In genomic region chr15:40002295-40002694, GRCh38 we compare ENCODE assay signal across 1 cellular context.
TF ChIP-seq lines count a peak whose summit lies in the region.

No MANE protein-coding gene starts in this region.

TF ChIP-seq in HepG2, 621 proteins besides CTCF, POLR2A, EP300 and RAD21 (continued from another document and continues in another):
- TF ChIP-seq, protein P1, sequence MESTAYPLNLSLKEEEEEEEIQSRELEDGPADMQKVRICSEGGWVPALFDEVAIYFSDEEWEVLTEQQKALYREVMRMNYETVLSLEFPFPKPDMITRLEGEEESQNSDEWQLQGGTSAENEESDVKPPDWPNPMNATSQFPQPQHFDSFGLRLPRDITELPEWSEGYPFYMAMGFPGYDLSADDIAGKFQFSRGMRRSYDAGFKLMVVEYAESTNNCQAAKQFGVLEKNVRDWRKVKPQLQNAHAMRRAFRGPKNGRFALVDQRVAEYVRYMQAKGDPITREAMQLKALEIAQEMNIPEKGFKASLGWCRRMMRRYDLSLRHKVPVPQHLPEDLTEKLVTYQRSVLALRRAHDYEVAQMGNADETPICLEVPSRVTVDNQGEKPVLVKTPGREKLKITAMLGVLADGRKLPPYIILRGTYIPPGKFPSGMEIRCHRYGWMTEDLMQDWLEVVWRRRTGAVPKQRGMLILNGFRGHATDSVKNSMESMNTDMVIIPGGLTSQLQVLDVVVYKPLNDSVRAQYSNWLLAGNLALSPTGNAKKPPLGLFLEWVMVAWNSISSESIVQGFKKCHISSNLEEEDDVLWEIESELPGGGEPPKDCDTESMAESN (CRISPR knock-in tag; conservative IDR thresholded peaks at IDR 0.05) = no peak
- TF ChIP-seq CAMTA2 (CRISPR knock-in tag; IDR thresholded peaks at IDR 0.05; ENCODE audit: borderline replicate concordance) (no peak), ZNF792 (CRISPR knock-in tag; IDR thresholded peaks at IDR 0.05) (peak; percentile 83; the same call in 1 of the 2 replicates), JUN (CRISPR knock-in tag; IDR thresholded peaks at IDR 0.05) (no peak), ZFP36L2 (CRISPR knock-in tag; IDR thresholded peaks at IDR 0.05) (no peak), ZNF75D (CRISPR knock-in tag; IDR thresholded peaks at IDR 0.05; ENCODE audit: borderline replicate concordance) (no peak), ZNF644 (CRISPR knock-in tag; IDR thresholded peaks at IDR 0.05; ENCODE audit: low read depth) (peak; percentile 93), ZNF616 (CRISPR knock-in tag; IDR thresholded peaks at IDR 0.05; ENCODE audit: low read depth) (no peak), ZNF563 (CRISPR knock-in tag; IDR thresholded peaks at IDR 0.05) (no peak), ZNF180 (CRISPR knock-in tag; IDR thresholded peaks at IDR 0.05; ENCODE audit: borderline replicate concordance, low read depth) (no peak), ZNF317 (CRISPR knock-in tag; IDR thresholded peaks at IDR 0.05) (0 out of 2 replicates have a peak, but pooled peaks have one; percentile 19), ETV5 (CRISPR knock-in tag; IDR thresholded peaks at IDR 0.05; ENCODE audit: borderline replicate concordance) (peak; percentile 37; the same call in 1 of the 2 replicates), ZNF788 (CRISPR knock-in tag; IDR thresholded peaks at IDR 0.05; ENCODE audit: borderline replicate concordance) (no peak; the same call in 1 of the 2 replicates), GATAD2A (CRISPR knock-in tag; IDR thresholded peaks at IDR 0.05) (peak; percentile 90), ZFY (CRISPR knock-in tag; IDR thresholded peaks at IDR 0.05) (peak; percentile 58), PHF5A (CRISPR knock-in tag; IDR thresholded peaks at IDR 0.05; ENCODE audit: low read depth, unreplicated experiment) (peak; percentile 48), AHDC1 (CRISPR knock-in tag; IDR thresholded peaks at IDR 0.05; ENCODE audit: borderline replicate concordance) (peak; percentile 60; the same call in 1 of the 2 replicates), ZNF350 (CRISPR knock-in tag; IDR thresholded peaks at IDR 0.05; ENCODE audit: borderline replicate concordance, low read depth) (no peak), NFYB (CRISPR knock-in tag; IDR thresholded peaks at IDR 0.05) (peak; percentile 66), ZNF589 (CRISPR knock-in tag; conservative IDR thresholded peaks at IDR 0.05) (no peak), POGZ (CRISPR knock-in tag; IDR thresholded peaks at IDR 0.05) (peak; percentile 53; the same call in 1 of the 2 replicates), TBX3 (IDR thresholded peaks at IDR 0.05; ENCODE audit: borderline replicate concordance) (peak; percentile 78; the same call in 1 of the 2 replicates), ZNF431 (CRISPR knock-in tag; IDR thresholded peaks at IDR 0.05; ENCODE audit: borderline replicate concordance, low read depth) (peak; percentile 56; the same call in 1 of the 2 replicates), NR2C2 (CRISPR knock-in tag; IDR thresholded peaks at IDR 0.05; ENCODE audit: borderline replicate concordance) (peak; percentile 50; the same call in 1 of the 2 replicates), ZNF326 (CRISPR knock-in tag; IDR thresholded peaks at IDR 0.05; ENCODE audit: borderline replicate concordance) (no peak), ZNF296 (CRISPR knock-in tag; conservative IDR thresholded peaks at IDR 0.05) (no peak), ZKSCAN8 (CRISPR knock-in tag; IDR thresholded peaks at IDR 0.05; ENCODE audit: borderline replicate concordance) (peak; percentile 49; the same call in 1 of the 2 replicates), ZNF7 (CRISPR knock-in tag; IDR thresholded peaks at IDR 0.05) (no peak), DDIT3 (CRISPR knock-in tag; IDR thresholded peaks at IDR 0.05) (no peak), HOXD1 (CRISPR knock-in tag; IDR thresholded peaks at IDR 0.05) (no peak), ZNF790 (CRISPR knock-in tag; IDR thresholded peaks at IDR 0.05; ENCODE audit: borderline replicate concordance) (no peak), TFDP2 (CRISPR knock-in tag; IDR thresholded peaks at IDR 0.05) (no peak), HMGXB4 (CRISPR knock-in tag; IDR thresholded peaks at IDR 0.05; ENCODE audit: borderline replicate concordance in 1 of 2, low read depth in 1 of 2) (peak in 1 of 2 experiments; percentile 51; a peak in 1 of 4 replicates), ZNF337 (CRISPR knock-in tag; IDR thresholded peaks at IDR 0.05; ENCODE audit: borderline replicate concordance, low read depth) (no peak), ZEB1 (IDR thresholded peaks at IDR 0.05; ENCODE audit: insufficient replicate concordance, low read depth) (peak; percentile 74), CCAR2 (optimal IDR thresholded peaks at IDR 0.05; ENCODE audit: low read depth, low read length) (no peak)
- TF ChIP-seq, protein P2, sequence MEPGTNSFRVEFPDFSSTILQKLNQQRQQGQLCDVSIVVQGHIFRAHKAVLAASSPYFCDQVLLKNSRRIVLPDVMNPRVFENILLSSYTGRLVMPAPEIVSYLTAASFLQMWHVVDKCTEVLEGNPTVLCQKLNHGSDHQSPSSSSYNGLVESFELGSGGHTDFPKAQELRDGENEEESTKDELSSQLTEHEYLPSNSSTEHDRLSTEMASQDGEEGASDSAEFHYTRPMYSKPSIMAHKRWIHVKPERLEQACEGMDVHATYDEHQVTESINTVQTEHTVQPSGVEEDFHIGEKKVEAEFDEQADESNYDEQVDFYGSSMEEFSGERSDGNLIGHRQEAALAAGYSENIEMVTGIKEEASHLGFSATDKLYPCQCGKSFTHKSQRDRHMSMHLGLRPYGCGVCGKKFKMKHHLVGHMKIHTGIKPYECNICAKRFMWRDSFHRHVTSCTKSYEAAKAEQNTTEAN (CRISPR knock-in tag; conservative IDR thresholded peaks at IDR 0.05) = 0 out of 2 replicates have a peak, but pooled peaks have one; percentile 49
- TF ChIP-seq, protein P3, sequence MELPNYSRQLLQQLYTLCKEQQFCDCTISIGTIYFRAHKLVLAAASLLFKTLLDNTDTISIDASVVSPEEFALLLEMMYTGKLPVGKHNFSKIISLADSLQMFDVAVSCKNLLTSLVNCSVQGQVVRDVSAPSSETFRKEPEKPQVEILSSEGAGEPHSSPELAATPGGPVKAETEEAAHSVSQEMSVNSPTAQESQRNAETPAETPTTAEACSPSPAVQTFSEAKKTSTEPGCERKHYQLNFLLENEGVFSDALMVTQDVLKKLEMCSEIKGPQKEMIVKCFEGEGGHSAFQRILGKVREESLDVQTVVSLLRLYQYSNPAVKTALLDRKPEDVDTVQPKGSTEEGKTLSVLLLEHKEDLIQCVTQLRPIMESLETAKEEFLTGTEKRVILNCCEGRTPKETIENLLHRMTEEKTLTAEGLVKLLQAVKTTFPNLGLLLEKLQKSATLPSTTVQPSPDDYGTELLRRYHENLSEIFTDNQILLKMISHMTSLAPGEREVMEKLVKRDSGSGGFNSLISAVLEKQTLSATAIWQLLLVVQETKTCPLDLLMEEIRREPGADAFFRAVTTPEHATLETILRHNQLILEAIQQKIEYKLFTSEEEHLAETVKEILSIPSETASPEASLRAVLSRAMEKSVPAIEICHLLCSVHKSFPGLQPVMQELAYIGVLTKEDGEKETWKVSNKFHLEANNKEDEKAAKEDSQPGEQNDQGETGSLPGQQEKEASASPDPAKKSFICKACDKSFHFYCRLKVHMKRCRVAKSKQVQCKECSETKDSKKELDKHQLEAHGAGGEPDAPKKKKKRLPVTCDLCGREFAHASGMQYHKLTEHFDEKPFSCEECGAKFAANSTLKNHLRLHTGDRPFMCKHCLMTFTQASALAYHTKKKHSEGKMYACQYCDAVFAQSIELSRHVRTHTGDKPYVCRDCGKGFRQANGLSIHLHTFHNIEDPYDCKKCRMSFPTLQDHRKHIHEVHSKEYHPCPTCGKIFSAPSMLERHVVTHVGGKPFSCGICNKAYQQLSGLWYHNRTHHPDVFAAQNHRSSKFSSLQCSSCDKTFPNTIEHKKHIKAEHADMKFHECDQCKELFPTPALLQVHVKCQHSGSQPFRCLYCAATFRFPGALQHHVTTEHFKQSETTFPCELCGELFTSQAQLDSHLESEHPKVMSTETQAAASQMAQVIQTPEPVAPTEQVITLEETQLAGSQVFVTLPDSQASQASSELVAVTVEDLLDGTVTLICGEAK (IDR thresholded peaks at IDR 0.05) = no peak
- TF ChIP-seq, protein P3 (CRISPR knock-in tag; IDR thresholded peaks at IDR 0.05) = no peak; the same call in 1 of the 2 replicates
